ENCODE assay signal across 8 cellular contexts in the genomic region with DNA sequence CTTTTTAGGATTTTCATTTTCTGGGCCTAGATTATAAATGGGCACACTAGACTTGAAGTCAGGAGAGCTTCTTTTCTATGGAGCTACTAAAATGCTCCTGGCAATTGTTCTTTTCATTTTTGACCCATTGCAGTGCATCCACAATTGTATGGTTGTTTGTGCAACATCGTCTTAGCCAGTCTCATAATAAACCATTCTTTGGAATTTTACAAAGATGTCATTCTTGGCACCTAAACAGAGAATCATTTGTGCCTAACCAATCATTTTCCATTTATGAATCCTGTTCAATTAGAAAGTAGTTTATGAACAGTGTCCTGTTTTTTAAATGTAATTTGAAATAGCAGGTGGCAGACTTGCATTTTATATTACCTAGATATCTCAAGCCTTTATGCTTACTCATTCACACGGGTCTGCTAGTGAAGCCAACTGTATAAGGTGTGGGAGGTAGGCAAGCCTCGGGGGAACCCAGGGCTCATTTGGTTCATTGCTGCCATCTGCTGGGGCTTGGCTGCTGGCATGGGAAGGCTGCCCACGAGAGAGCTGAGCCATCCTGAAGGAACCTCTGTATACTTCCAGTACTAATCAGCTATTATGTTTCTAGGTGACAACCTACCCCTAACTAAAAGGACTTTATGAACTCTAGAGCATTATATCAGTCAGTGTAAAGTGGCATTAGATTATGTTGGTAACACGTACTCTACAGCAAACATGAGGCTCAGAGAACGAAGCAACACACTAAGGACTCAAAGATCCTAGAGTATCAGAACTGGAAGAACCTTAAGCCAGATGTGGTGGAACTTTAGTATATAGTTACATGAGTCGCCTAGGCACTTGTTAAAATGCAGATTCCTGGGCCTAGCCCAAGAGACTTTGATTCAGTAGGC. TPM values are rescaled to one million over a fixed set of nuclear protein-coding genes. Genes with fewer than 3 reads are reported as not detected.
DNase-seq lines count a peak whose midpoint lies in the region; ATAC-seq, FAIRE-seq and TF ChIP-seq lines count a peak whose summit lies in the region.

No MANE protein-coding gene starts in this region.

- H3K4me2 ChIP-seq in endothelial cell of umbilical vein (ENCODE audit: insufficient read depth, low read length), result no peak overlapping the region

- H3K36me3 ChIP-seq in GM06990 (ENCODE audit: control insufficient read depth, insufficient read depth, low read length) (no peaks in the 10 kb centered on the region; the same call in 1 of the 2 replicates), endothelial cell of umbilical vein (ENCODE audit: control insufficient read depth in 2 of 2, extremely low read depth in 1 of 2, insufficient read depth in 2 of 2, low read length in 2 of 2) (no peaks in the 10 kb centered on the region)

- H3K36me3 Mint-ChIP-seq in activated CD4-positive, alpha-beta memory T cell treated with anti-CD3 and anti-CD28 coated beads, Interleukin-2, amount 10 ng/mL, durations not matched to agents 7 days and 5 days (ENCODE audit: low read depth), result peaks cover 11% of the 10 kb centered on the region
- peaks cover 29% of the 10 kb centered on the region for H3K36me3 Mint-ChIP-seq in stimulated activated memory B cell treated with anti-CD40 and anti-IgM and Interleukin-4, amounts not matched to agents 10 μg/mL and 1 μg/mL and 100 μg/mL, for 72 hours

- no peak overlapping the region for H3K9ac ChIP-seq in endothelial cell of umbilical vein (replicated peaks; ENCODE audit: extremely low read depth, insufficient read depth, low read length)

- H3K9me3 ChIP-seq in endothelial cell of umbilical vein (replicated peaks; ENCODE audit: control insufficient read depth, insufficient read depth, low read length), result no peaks in the 10 kb centered on the region

- CTCF ChIA-PET in activated CD4-positive, alpha-beta memory T cell treated with anti-CD3 and anti-CD28 coated beads, Interleukin-2, amount 10 ng/mL, durations not matched to agents 7 days and 5 days (lab: Charles Lee), result interaction anchor here (0.6 to 2.5 kb wide), 7 partner anchors 9 to 797 kb away, joined by 3 to 32 read pairs (median 4); no protein-coding TSS in a partner anchor
- CTCF ChIA-PET in endothelial cell of umbilical vein (lab: Charles Lee), result interaction anchor here (0.5 to 8.1 kb wide), 57 partner anchors 9 to 1375 kb away, joined by 3 to 287 read pairs (median 4); a partner anchor contains a TSS

- peaks cover 8% of the 10 kb centered on the region for H3K4me1 ChIP-seq in endothelial cell of umbilical vein (ENCODE audit: control insufficient read depth, extremely low read depth, insufficient read depth, low read length)

- no peaks in the 10 kb centered on the region for H3K27me3 Mint-ChIP-seq in activated CD4-positive, alpha-beta memory T cell treated with anti-CD3 and anti-CD28 coated beads, Interleukin-2, amount 10 ng/mL, durations not matched to agents 7 days and 5 days
- H3K27me3 Mint-ChIP-seq in stimulated activated memory B cell treated with anti-CD40 and anti-IgM and Interleukin-4, amounts not matched to agents 10 μg/mL and 1 μg/mL and 100 μg/mL, for 72 hours, result no peaks in the 10 kb centered on the region

- peak; percentile 88 for FAIRE-seq in endothelial cell of umbilical vein (lab: Jason Lieb, UNC)

- no peaks in the 10 kb centered on the region for H3K4me1 Mint-ChIP-seq in activated CD4-positive, alpha-beta memory T cell treated with anti-CD3 and anti-CD28 coated beads, Interleukin-2, amount 10 ng/mL, durations not matched to agents 7 days and 5 days
- peaks cover 9% of the 10 kb centered on the region for H3K4me1 Mint-ChIP-seq in stimulated activated memory B cell treated with anti-CD40 and anti-IgM and Interleukin-4, amounts not matched to agents 10 μg/mL and 1 μg/mL and 100 μg/mL, for 72 hours

- no peak overlapping the region for H3K4me3 Mint-ChIP-seq in activated CD4-positive, alpha-beta memory T cell treated with anti-CD3 and anti-CD28 coated beads, Interleukin-2, amount 10 ng/mL, durations not matched to agents 7 days and 5 days
- H3K4me3 Mint-ChIP-seq in stimulated activated memory B cell treated with anti-CD40 and anti-IgM and Interleukin-4, amounts not matched to agents 10 μg/mL and 1 μg/mL and 100 μg/mL, for 72 hours, result no peak overlapping the region

- H3K9me3 Mint-ChIP-seq in activated CD4-positive, alpha-beta memory T cell treated with anti-CD3 and anti-CD28 coated beads, Interleukin-2, amount 10 ng/mL, durations not matched to agents 7 days and 5 days, result peaks cover 6% of the 10 kb centered on the region
- H3K9me3 Mint-ChIP-seq in stimulated activated memory B cell treated with anti-CD40 and anti-IgM and Interleukin-4, amounts not matched to agents 10 μg/mL and 1 μg/mL and 100 μg/mL, for 72 hours, result peaks cover 2% of the 10 kb centered on the region

- no peak overlapping the region for H3K27ac ChIP-seq in endothelial cell of umbilical vein (ENCODE audit: insufficient read depth, low read depth, low read length)

- no peak overlapping the region for H3K4me3 ChIP-seq in GM06990 (replicated peaks; ENCODE audit: low read depth, low read length)
- no peak overlapping the region for H3K4me3 ChIP-seq in endothelial cell of umbilical vein (replicated peaks in 1 of 3; ENCODE audit: insufficient read depth in 1 of 3, low read depth in 1 of 3, low read length in 3 of 3)

- no peak for TF ChIP-seq POLR2A in endothelial cell of umbilical vein (IDR thresholded peaks at IDR 0.05; ENCODE audit: low read depth, low read length)

- POLR2A ChIA-PET in activated CD4-positive, alpha-beta memory T cell treated with anti-CD3 and anti-CD28 coated beads, Interleukin-2, amount 10 ng/mL, durations not matched to agents 7 days and 5 days (lab: Charles Lee), result interaction anchor here (0.9 to 1.2 kb wide), 3 partner anchors 15 to 234 kb away, joined by 3 read pairs; no protein-coding TSS in a partner anchor
- POLR2A ChIA-PET in endothelial cell of umbilical vein (lab: Charles Lee), result interaction anchor here (1.7 kb wide), 1 partner anchor 234 kb away, joined by 4 read pairs; no protein-coding TSS in a partner anchor

- H3K27ac Mint-ChIP-seq in activated CD4-positive, alpha-beta memory T cell treated with anti-CD3 and anti-CD28 coated beads, Interleukin-2, amount 10 ng/mL, durations not matched to agents 7 days and 5 days, result no peak overlapping the region
- H3K27ac Mint-ChIP-seq in stimulated activated memory B cell treated with anti-CD40 and anti-IgM and Interleukin-4, amounts not matched to agents 10 μg/mL and 1 μg/mL and 100 μg/mL, for 72 hours, result no peak overlapping the region

- intact Hi-C loops in endothelial cell of umbilical vein (cut with micrococcal nuclease), result loop anchor here (1.0 to 10.0 kb wide), 5 partner anchors 28 to 1376 kb away; no protein-coding TSS in a partner anchor

- no TSS peak for BruUV-seq in endothelial cell of umbilical vein (replicated peaks; lab: Mats Ljungman, UMichigan)

- H3K79me2 ChIP-seq in endothelial cell of umbilical vein (ENCODE audit: control insufficient read depth, insufficient read depth, low read length), result no peaks in the 10 kb centered on the region

- H4K20me1 ChIP-seq in endothelial cell of umbilical vein (replicated peaks; ENCODE audit: control insufficient read depth, extremely low read depth, insufficient read depth, low read length), result no peaks in the 10 kb centered on the region

- peak; percentile 29 for DNase-seq in GM06990 (ENCODE audit: extremely low read depth, insufficient read length)
- DNase-seq in NCI-H2171 treated with DMSO at 0.1 percent for 48 hours (lab: John Stamatoyannopoulos, UW), result peak; percentile 73
- peak; percentile 51 for DNase-seq in activated CD4-positive, alpha-beta memory T cell treated with anti-CD3 and anti-CD28 coated beads, Interleukin-2, amount 10 ng/mL, durations not matched to agents 7 days and 5 days
- peak; percentile 79 for DNase-seq in endothelial cell of umbilical vein (ENCODE audit: low read depth, low spot score)
- peak; percentile 81 for DNase-seq in myocyte (ENCODE audit: low read depth)

- no peak overlapping the region for H2AFZ ChIP-seq in endothelial cell of umbilical vein (ENCODE audit: low read depth, low read length)

- dilution Hi-C loops in endothelial cell of umbilical vein (cut with MboI; ENCODE audit: extremely low pct_ligation_motif_present, low sequenced_read_pairs), result no loop called here

- ATAC-seq in HG02678 (IDR thresholded peaks at IDR 0.05; ENCODE audit: unreplicated experiment) (peak; percentile 71), HG03095 (IDR thresholded peaks at IDR 0.05; ENCODE audit: unreplicated experiment) (no peak)
- ATAC-seq in stimulated activated memory B cell treated with anti-CD40 and anti-IgM and Interleukin-4, amounts not matched to agents 10 μg/mL and 1 μg/mL and 100 μg/mL, for 72 hours, result peak; percentile 85

- no peaks in the 10 kb centered on the region for H3K9me1 ChIP-seq in endothelial cell of umbilical vein (replicated peaks; ENCODE audit: control insufficient read depth, extremely low read depth, insufficient read depth, low read length)

- H3K27me3 ChIP-seq in GM06990 (replicated peaks; ENCODE audit: control insufficient read depth, insufficient read depth, low read length) (no peaks in the 10 kb centered on the region), endothelial cell of umbilical vein (ENCODE audit: control insufficient read depth in 2 of 2, insufficient read depth in 2 of 2, low read length in 2 of 2) (no peaks in the 10 kb centered on the region)

- TF ChIP-seq CTCF in GM06990 (IDR thresholded peaks at IDR 0.05; ENCODE audit: insufficient read depth, low read length, poor library complexity, severe bottlenecking) (peak; percentile 76), endothelial cell of umbilical vein (IDR thresholded peaks at IDR 0.05; ENCODE audit: extremely low read depth in 1 of 2, insufficient read depth in 1 of 2, low read depth in 1 of 2, low read length in 2 of 2) (peak; percentile 80 to 88)

TF ChIP-seq in endothelial cell of umbilical vein, 7 proteins besides CTCF, POLR2A, EP300 and RAD21 (continues in another document):
- TF ChIP-seq POLR2AphosphoS5 (IDR thresholded peaks at IDR 0.05; ENCODE audit: insufficient read depth, low read depth, low read length) (no peak), EZH2 (IDR thresholded peaks at IDR 0.05; ENCODE audit: borderline replicate concordance, low read depth, low read length, severe bottlenecking) (no peak), FOS (IDR thresholded peaks at IDR 0.05; ENCODE audit: borderline replicate concordance, insufficient read depth, low read length) (no peak)

RNA-seq across cellular contexts. Expression of a gene that starts 60.0 kb away (rescaled TPM):
- 1,000 to 10,000 TPM; 4,462 to 4,505 TPM for total RNA-seq in activated CD4-positive, alpha-beta memory T cell treated with anti-CD3 and anti-CD28 coated beads, Interleukin-2, amount 10 ng/mL, durations not matched to agents 7 days and 5 days
- 2,923 and 2,993 TPM in 2 replicates for total RNA-seq in endothelial cell of umbilical vein
- 2,609 and 4,330 TPM in 2 replicates for polyA plus RNA-seq in endothelial cell of umbilical vein
- polyA plus RNA-seq in endothelial cell of umbilical vein (2011; cell fraction: cytosol; rRNA removed), result 5,317 and 5,445 TPM in 2 replicates
- 1,147 and 1,337 TPM in 2 replicates for polyA plus RNA-seq in endothelial cell of umbilical vein (2011; cell fraction: nucleus; rRNA removed)
- 3,997 and 5,832 TPM in 2 replicates for polyA plus RNA-seq in endothelial cell of umbilical vein (2012)
- polyA minus RNA-seq in endothelial cell of umbilical vein, result 1,207 and 1,277 TPM in 2 replicates
- polyA minus RNA-seq in endothelial cell of umbilical vein (2011; cell fraction: cytosol; rRNA and poly(A)+ RNA removed), result 730 TPM
- 313 and 319 TPM in 2 replicates for polyA minus RNA-seq in endothelial cell of umbilical vein (2011; cell fraction: nucleus; rRNA and poly(A)+ RNA removed)
- total RNA-seq in myocyte, result 2,103 and 2,274 TPM in 2 replicates
- 3,554 TPM for polyA plus RNA-seq in myocyte (2012)

Comparison
In these comparisons a context has a peak if more than half of its experiments do, and no peak if none do; other contexts are left out.
1. DNase-seq: peak in every context shown above with its lines; median percentile 81 in myocyte; 79 in endothelial cell of umbilical vein; 73 in NCI-H2171 treated with DMSO at 0.1 percent for 48 hours; 51 in activated CD4-positive, alpha-beta memory T cell treated with anti-CD3 and anti-CD28 coated beads, Interleukin-2, amount 10 ng/mL, durations not matched to agents 7 days and 5 days; 29 in GM06990.